ENCODE assay signal across 1 cellular context in genomic region chr1:3992103-3992556, GRCh38.
TF ChIP-seq lines count a peak whose summit lies in the region.

No MANE protein-coding gene starts in this region.

TF ChIP-seq in HEK293, 187 proteins besides CTCF, POLR2A, EP300 and RAD21 (continued from another document and continues in another):
- TF ChIP-seq ZNF473 (tag by site-specific recombination; IDR thresholded peaks at IDR 0.05) = peak; percentile 98
- peak; percentile 100 for TF ChIP-seq ZNF324 (tag by site-specific recombination; IDR thresholded peaks at IDR 0.05)
- peak; percentile 91 for TF ChIP-seq ZFP69B (tag by site-specific recombination; IDR thresholded peaks at IDR 0.05)
- TF ChIP-seq ZNF660 (tag by site-specific recombination; IDR thresholded peaks at IDR 0.05) = 0 out of 2 replicates have a peak, but pooled peaks have one; percentile 14
- TF ChIP-seq ZNF792 (tag by site-specific recombination; IDR thresholded peaks at IDR 0.05) = peak; percentile 85
- peak; percentile 100 for TF ChIP-seq KLF17 (tag by site-specific recombination; IDR thresholded peaks at IDR 0.05)
- TF ChIP-seq ZNF248 (tag by site-specific recombination; IDR thresholded peaks at IDR 0.05) = peak; percentile 93
- TF ChIP-seq SP2 (tag by site-specific recombination; IDR thresholded peaks at IDR 0.05) = peak; percentile 63
- TF ChIP-seq ZNF214 (tag by site-specific recombination; IDR thresholded peaks at IDR 0.05; ENCODE audit: borderline replicate concordance) = no peak
- TF ChIP-seq, protein P1, sequence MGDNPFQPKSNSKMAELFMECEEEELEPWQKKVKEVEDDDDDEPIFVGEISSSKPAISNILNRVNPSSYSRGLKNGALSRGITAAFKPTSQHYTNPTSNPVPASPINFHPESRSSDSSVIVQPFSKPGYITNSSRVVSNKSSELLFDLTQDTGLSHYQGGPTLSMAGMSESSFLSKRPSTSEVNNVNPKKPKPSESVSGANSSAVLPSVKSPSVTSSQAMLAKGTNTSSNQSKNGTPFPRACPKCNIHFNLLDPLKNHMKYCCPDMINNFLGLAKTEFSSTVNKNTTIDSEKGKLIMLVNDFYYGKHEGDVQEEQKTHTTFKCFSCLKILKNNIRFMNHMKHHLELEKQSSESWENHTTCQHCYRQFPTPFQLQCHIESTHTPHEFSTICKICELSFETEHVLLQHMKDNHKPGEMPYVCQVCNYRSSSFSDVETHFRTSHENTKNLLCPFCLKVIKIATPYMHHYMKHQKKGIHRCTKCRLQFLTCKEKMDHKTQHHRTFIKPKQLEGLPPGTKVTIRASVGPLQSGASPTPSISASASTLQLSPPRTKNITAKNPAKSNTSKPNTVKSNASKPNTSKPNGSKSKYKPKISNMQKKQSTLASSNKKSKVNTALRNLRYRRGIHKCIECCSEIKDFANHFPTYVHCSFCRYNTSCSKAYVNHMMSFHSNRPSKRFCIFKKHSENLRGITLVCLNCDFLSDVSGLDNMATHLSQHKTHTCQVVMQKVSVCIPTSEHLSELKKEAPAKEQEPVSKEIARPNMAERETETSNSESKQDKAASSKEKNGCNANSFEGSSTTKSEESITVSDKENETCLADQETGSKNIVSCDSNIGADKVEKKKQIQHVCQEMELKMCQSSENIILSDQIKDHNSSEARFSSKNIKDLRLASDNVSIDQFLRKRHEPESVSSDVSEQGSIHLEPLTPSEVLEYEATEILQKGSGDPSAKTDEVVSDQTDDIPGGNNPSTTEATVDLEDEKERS (tag by site-specific recombination; IDR thresholded peaks at IDR 0.05) = peak; percentile 100
- TF ChIP-seq YY1 (tag by site-specific recombination; IDR thresholded peaks at IDR 0.05) = no peak; the same call in 1 of the 2 replicates
- no peak for TF ChIP-seq ZNF202 (tag by site-specific recombination; IDR thresholded peaks at IDR 0.05; ENCODE audit: borderline replicate concordance)
- no peak for TF ChIP-seq TRIM28 (IDR thresholded peaks at IDR 0.05; ENCODE audit: borderline replicate concordance, low read length)
- no peak for TF ChIP-seq HOXC10 (CRISPR knock-in tag; IDR thresholded peaks at IDR 0.05)
- TF ChIP-seq ZNF600 (tag by site-specific recombination; IDR thresholded peaks at IDR 0.05) = no peak
- TF ChIP-seq ZNF701 (tag by site-specific recombination; IDR thresholded peaks at IDR 0.05) = peak; percentile 44; the same call in 1 of the 2 replicates
- peak; percentile 99 for TF ChIP-seq ZNF391 (tag by site-specific recombination; IDR thresholded peaks at IDR 0.05; ENCODE audit: borderline replicate concordance, low read depth)
- 0 out of 2 replicates have a peak, but pooled peaks have one; percentile 38 for TF ChIP-seq ZNF664 (tag by site-specific recombination; IDR thresholded peaks at IDR 0.05)
- TF ChIP-seq, protein P2, sequence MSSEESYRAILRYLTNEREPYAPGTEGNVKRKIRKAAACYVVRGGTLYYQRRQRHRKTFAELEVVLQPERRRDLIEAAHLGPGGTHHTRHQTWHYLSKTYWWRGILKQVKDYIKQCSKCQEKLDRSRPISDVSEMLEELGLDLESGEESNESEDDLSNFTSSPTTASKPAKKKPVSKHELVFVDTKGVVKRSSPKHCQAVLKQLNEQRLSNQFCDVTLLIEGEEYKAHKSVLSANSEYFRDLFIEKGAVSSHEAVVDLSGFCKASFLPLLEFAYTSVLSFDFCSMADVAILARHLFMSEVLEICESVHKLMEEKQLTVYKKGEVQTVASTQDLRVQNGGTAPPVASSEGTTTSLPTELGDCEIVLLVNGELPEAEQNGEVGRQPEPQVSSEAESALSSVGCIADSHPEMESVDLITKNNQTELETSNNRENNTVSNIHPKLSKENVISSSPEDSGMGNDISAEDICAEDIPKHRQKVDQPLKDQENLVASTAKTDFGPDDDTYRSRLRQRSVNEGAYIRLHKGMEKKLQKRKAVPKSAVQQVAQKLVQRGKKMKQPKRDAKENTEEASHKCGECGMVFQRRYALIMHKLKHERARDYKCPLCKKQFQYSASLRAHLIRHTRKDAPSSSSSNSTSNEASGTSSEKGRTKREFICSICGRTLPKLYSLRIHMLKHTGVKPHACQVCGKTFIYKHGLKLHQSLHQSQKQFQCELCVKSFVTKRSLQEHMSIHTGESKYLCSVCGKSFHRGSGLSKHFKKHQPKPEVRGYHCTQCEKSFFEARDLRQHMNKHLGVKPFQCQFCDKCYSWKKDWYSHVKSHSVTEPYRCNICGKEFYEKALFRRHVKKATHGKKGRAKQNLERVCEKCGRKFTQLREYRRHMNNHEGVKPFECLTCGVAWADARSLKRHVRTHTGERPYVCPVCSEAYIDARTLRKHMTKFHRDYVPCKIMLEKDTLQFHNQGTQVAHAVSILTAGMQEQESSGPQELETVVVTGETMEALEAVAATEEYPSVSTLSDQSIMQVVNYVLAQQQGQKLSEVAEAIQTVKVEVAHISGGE (tag by site-specific recombination; conservative IDR thresholded peaks at IDR 0.05; ENCODE audit: low read depth) = 0 out of 2 replicates have a peak, but pooled peaks have one; percentile 12
- no peak for TF ChIP-seq ZNF596 (tag by site-specific recombination; IDR thresholded peaks at IDR 0.05)
- no peak for TF ChIP-seq ZNF426 (tag by site-specific recombination; IDR thresholded peaks at IDR 0.05)
- peak; percentile 51; the same call in 1 of the 2 replicates for TF ChIP-seq GLIS1 (tag by site-specific recombination; IDR thresholded peaks at IDR 0.05)
- peak; percentile 82 for TF ChIP-seq ZNF394 (tag by site-specific recombination; IDR thresholded peaks at IDR 0.05; ENCODE audit: borderline replicate concordance)
- peak; percentile 83 for TF ChIP-seq SCRT2 (tag by site-specific recombination; IDR thresholded peaks at IDR 0.05)
- TF ChIP-seq ZSCAN16 (tag by site-specific recombination; IDR thresholded peaks at IDR 0.05) = no peak
- 0 out of 2 replicates have a peak, but pooled peaks have one; percentile 62 for TF ChIP-seq ZNF239 (tag by site-specific recombination; IDR thresholded peaks at IDR 0.05)
- TF ChIP-seq ZNF266 (tag by site-specific recombination; IDR thresholded peaks at IDR 0.05; ENCODE audit: low read depth) = no peak
- TF ChIP-seq, protein P3, sequence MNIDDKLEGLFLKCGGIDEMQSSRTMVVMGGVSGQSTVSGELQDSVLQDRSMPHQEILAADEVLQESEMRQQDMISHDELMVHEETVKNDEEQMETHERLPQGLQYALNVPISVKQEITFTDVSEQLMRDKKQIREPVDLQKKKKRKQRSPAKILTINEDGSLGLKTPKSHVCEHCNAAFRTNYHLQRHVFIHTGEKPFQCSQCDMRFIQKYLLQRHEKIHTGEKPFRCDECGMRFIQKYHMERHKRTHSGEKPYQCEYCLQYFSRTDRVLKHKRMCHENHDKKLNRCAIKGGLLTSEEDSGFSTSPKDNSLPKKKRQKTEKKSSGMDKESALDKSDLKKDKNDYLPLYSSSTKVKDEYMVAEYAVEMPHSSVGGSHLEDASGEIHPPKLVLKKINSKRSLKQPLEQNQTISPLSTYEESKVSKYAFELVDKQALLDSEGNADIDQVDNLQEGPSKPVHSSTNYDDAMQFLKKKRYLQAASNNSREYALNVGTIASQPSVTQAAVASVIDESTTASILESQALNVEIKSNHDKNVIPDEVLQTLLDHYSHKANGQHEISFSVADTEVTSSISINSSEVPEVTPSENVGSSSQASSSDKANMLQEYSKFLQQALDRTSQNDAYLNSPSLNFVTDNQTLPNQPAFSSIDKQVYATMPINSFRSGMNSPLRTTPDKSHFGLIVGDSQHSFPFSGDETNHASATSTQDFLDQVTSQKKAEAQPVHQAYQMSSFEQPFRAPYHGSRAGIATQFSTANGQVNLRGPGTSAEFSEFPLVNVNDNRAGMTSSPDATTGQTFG (tag by site-specific recombination; IDR thresholded peaks at IDR 0.05; ENCODE audit: borderline replicate concordance) = peak; percentile 100
- TF ChIP-seq ZNF398 (tag by site-specific recombination; IDR thresholded peaks at IDR 0.05) = peak; percentile 95
- TF ChIP-seq ZNF747 (tag by site-specific recombination; IDR thresholded peaks at IDR 0.05) = peak; percentile 100
- 0 out of 2 replicates have a peak, but pooled peaks have one; percentile 31 for TF ChIP-seq ZNF544 (tag by site-specific recombination; IDR thresholded peaks at IDR 0.05)
- TF ChIP-seq ZNF654 (tag by site-specific recombination; IDR thresholded peaks at IDR 0.05; ENCODE audit: low read depth) = no peak; the same call in 1 of the 2 replicates
- TF ChIP-seq ZNF610 (tag by site-specific recombination; IDR thresholded peaks at IDR 0.05; ENCODE audit: borderline replicate concordance) = no peak
- peak; percentile 97 for TF ChIP-seq ZNF24 (tag by site-specific recombination; IDR thresholded peaks at IDR 0.05)
- TF ChIP-seq, protein P4, sequence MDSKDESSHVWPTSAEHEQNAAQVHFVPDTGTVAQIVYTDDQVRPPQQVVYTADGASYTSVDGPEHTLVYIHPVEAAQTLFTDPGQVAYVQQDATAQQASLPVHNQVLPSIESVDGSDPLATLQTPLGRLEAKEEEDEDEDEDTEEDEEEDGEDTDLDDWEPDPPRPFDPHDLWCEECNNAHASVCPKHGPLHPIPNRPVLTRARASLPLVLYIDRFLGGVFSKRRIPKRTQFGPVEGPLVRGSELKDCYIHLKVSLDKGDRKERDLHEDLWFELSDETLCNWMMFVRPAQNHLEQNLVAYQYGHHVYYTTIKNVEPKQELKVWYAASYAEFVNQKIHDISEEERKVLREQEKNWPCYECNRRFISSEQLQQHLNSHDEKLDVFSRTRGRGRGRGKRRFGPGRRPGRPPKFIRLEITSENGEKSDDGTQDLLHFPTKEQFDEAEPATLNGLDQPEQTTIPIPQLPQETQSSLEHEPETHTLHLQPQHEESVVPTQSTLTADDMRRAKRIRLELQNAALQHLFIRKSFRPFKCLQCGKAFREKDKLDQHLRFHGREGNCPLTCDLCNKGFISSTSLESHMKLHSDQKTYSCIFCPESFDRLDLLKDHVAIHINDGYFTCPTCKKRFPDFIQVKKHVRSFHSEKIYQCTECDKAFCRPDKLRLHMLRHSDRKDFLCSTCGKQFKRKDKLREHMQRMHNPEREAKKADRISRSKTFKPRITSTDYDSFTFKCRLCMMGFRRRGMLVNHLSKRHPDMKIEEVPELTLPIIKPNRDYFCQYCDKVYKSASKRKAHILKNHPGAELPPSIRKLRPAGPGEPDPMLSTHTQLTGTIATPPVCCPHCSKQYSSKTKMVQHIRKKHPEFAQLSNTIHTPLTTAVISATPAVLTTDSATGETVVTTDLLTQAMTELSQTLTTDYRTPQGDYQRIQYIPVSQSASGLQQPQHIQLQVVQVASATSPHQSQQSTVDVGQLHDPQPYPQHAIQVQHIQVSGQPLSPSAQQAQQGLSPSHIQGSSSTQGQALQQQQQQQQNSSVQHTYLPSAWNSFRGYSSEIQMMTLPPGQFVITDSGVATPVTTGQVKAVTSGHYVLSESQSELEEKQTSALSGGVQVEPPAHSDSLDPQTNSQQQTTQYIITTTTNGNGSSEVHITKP (tag by site-specific recombination; IDR thresholded peaks at IDR 0.05) = peak; percentile 24; the same call in 1 of the 2 replicates
- TF ChIP-seq ZFP3 (tag by site-specific recombination; IDR thresholded peaks at IDR 0.05; ENCODE audit: low read depth) = no peak
- TF ChIP-seq ZBTB26 (tag by site-specific recombination; optimal IDR thresholded peaks at IDR 0.05) = peak; percentile 36
- TF ChIP-seq ZNF335 (tag by site-specific recombination; conservative IDR thresholded peaks at IDR 0.05) = peak; percentile 78
- TF ChIP-seq ZNF560 (tag by site-specific recombination; IDR thresholded peaks at IDR 0.05; ENCODE audit: borderline replicate concordance) = 0 out of 2 replicates have a peak, but pooled peaks have one; percentile 12
- TF ChIP-seq ZBTB49 (tag by site-specific recombination; IDR thresholded peaks at IDR 0.05; ENCODE audit: low read depth) = no peak
- peak; percentile 27; the same call in 1 of the 2 replicates for TF ChIP-seq EGR2 (tag by site-specific recombination; IDR thresholded peaks at IDR 0.05; ENCODE audit: low read depth)
- TF ChIP-seq ZNF48 (tag by site-specific recombination; IDR thresholded peaks at IDR 0.05) = no peak
- no peak for TF ChIP-seq ZFP41 (tag by site-specific recombination; IDR thresholded peaks at IDR 0.05; ENCODE audit: borderline replicate concordance)
- no peak for TF ChIP-seq ZNF423 (tag by site-specific recombination; IDR thresholded peaks at IDR 0.05)
